Comparison of ENCODE assay signal across 9 cellular contexts in the genomic region with DNA sequence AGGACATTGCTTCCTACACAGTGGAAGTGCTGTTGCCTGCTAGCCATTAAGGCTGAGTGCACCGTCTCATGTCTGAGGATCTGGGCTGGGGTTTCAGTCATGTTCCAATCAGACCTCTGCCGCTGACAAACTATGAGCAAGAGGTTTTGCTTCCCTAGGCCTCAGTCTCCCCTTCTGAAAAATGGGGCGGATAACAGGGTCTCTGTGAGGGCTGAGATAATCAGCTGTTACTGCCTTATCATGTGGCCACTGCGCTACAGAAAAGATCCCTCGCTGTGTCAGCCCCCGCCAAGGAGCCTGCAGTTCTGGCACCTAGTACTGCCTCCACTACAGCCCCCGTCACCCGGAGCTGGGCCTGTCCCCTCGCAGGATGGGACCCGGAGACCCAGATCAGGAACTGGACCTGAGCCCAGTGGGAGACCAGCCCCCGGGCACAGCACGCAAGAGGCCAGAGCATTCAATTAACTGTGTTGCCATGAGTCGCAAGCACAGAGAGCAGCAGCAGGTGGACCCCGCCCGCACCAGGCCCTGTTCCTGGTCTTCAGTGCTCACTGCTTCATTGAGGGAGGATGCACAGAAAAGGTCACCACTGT. TPM values are rescaled to one million over a fixed set of nuclear protein-coding genes. Genes with fewer than 3 reads are reported as not detected.
A peak's percentile ranks its signal among the peaks of the same experiment; 100 is the strongest.
DNase-seq lines count a peak whose midpoint lies in the region; FAIRE-seq and TF ChIP-seq lines count a peak whose summit lies in the region.
"Had no signal": no experiment of that assay in that cellular context is flagged by ENCODE, and none has a peak within 500 bp of the region (broad histone marks: within the 10 kb centered on the region; RNA-seq: fewer than 3 reads in every experiment).

No MANE protein-coding gene starts in this region.

- peak overlapping the region; percentile 51 to 75 (median 66) for H3K4me3 ChIP-seq in breast epithelium
- H3K4me3 ChIP-seq in bronchial epithelial cell (ENCODE audit: low read depth, low read length): peak overlapping the region; percentile 45
- H3K4me3 ChIP-seq in mesenchymal stem cell (ENCODE audit: insufficient read depth in 1 of 2, low read depth in 1 of 2, low read length in 2 of 2): peak overlapping the region; percentile 62 to 78
- peak overlapping the region; percentile 58 to 65 for H3K4me3 ChIP-seq in vagina

- no peak for DNase-seq in breast epithelium (ENCODE audit: low spot score in 2 of 2)
- DNase-seq in MCF 10A (ENCODE audit: unreplicated experiment): no peak
- no peak for DNase-seq in bronchial epithelial cell (ENCODE audit: low read depth)
- DNase-seq in mesenchymal stem cell: no peak
- DNase-seq in vagina (ENCODE audit: extremely low spot score in 2 of 2): no peak
- no peak for DNase-seq in activated gamma-delta T cell treated with Interleukin-2 at 50 U/mL for 16 hours
- no peak for DNase-seq in LoVo (ENCODE audit: low spot score)
- DNase-seq in GM03348 (ENCODE audit: low spot score): no peak
- DNase-seq: activated CD8-positive, alpha-beta memory T cell treated with anti-CD3 and anti-CD28 coated beads, Interleukin-2, amount 10 ng/mL, durations not matched to agents 7 days and 5 days had no signal

- H3K79me1 ChIP-seq in mesenchymal stem cell (replicated peaks; ENCODE audit: low read length, poor library complexity, severe bottlenecking): peaks cover 25% of the 10 kb centered on the region

- H3K27me3 ChIP-seq in breast epithelium (no peaks in the 10 kb centered on the region), bronchial epithelial cell (ENCODE audit: control insufficient read depth, insufficient read depth, low read length) (no peaks in the 10 kb centered on the region), mesenchymal stem cell (ENCODE audit: control insufficient read depth in 1 of 2, insufficient read depth in 1 of 2, low read length in 2 of 2) (no peaks in the 10 kb centered on the region), vagina (no peaks in the 10 kb centered on the region)

- H3K23ac ChIP-seq in mesenchymal stem cell (ENCODE audit: low read length in 2 of 2): peak overlapping the region in 1 of 2 experiments; percentile 98

- H3K27ac ChIP-seq in breast epithelium (peak overlapping the region; percentile 92 to 94), mesenchymal stem cell (ENCODE audit: low read length, poor library complexity, severe bottlenecking) (peak overlapping the region; percentile 84), vagina (peak overlapping the region; percentile 92)

- peak overlapping the region; percentile 80 for H3K9ac ChIP-seq in mesenchymal stem cell (ENCODE audit: low read length)

- peaks cover 8% of the 10 kb centered on the region for H3K4me1 Mint-ChIP-seq in MCF 10A (ENCODE audit: insufficient read depth, unreplicated experiment)

- H2BK5ac ChIP-seq in mesenchymal stem cell (ENCODE audit: low read depth, low read length, poor library complexity, severe bottlenecking): no peak overlapping the region

- H3K27me3 Mint-ChIP-seq in MCF 10A (ENCODE audit: insufficient read depth, unreplicated experiment): no peaks in the 10 kb centered on the region
- H3K27me3 Mint-ChIP-seq: activated CD8-positive, alpha-beta memory T cell treated with anti-CD3 and anti-CD28 coated beads, Interleukin-2, amount 10 ng/mL, durations not matched to agents 7 days and 5 days had no signal

- POLR2A ChIA-PET in MCF 10A (lab: Yijun Ruan, JAX): interaction anchor here (1.6 to 2.8 kb wide), 2 partner anchors 18 to 206 kb away, joined by 9 to 40 read pairs; a partner anchor contains a TSS

- H3K36me3 ChIP-seq in breast epithelium: no peaks in the 10 kb centered on the region
- H3K36me3 ChIP-seq in bronchial epithelial cell (ENCODE audit: control insufficient read depth, insufficient read depth, low read length): peaks cover 10% of the 10 kb centered on the region
- H3K36me3 ChIP-seq in mesenchymal stem cell (ENCODE audit: control insufficient read depth in 1 of 2, insufficient read depth in 2 of 2, low read depth in 1 of 2, low read length in 2 of 2): peaks cover 31 to 54% of the 10 kb centered on the region in 2 experiments
- H3K36me3 ChIP-seq in vagina: peaks cover 0 to 7% of the 10 kb centered on the region in 2 donors

- TF ChIP-seq CTCF in breast epithelium (IDR thresholded peaks at IDR 0.05): no peak
- TF ChIP-seq CTCF in MCF 10A (IDR thresholded peaks at IDR 0.05; ENCODE audit: unreplicated experiment): no peak
- TF ChIP-seq CTCF in bronchial epithelial cell (IDR thresholded peaks at IDR 0.05; ENCODE audit: insufficient read depth, low read length, severe bottlenecking): no peak
- TF ChIP-seq CTCF in vagina (IDR thresholded peaks at IDR 0.05): no peak

- intact Hi-C loops in breast epithelium (cut with DNase I; ENCODE audit: low total_unique reads) (no loop called here), MCF 10A (cut with micrococcal nuclease) (no loop called here), vagina (cut with DNase I) (no loop called here)

- H4K8ac ChIP-seq in mesenchymal stem cell (ENCODE audit: low read length): peak overlapping the region; percentile 99

- peak overlapping the region; percentile 81 for H2AFZ ChIP-seq in mesenchymal stem cell (ENCODE audit: low read depth, low read length)

- no peak overlapping the region for H2BK15ac ChIP-seq in mesenchymal stem cell (ENCODE audit: low read depth, poor library complexity, severe bottlenecking)

- TF ChIP-seq POLR2A in breast epithelium (IDR thresholded peaks at IDR 0.05): no peak
- TF ChIP-seq POLR2A in vagina (IDR thresholded peaks at IDR 0.05): no peak

- peak overlapping the region; percentile 27 for H2AK5ac ChIP-seq in mesenchymal stem cell (ENCODE audit: low read length, severe bottlenecking)

- H3K9me3 ChIP-seq in breast epithelium: no peaks in the 10 kb centered on the region
- H3K9me3 ChIP-seq in mesenchymal stem cell (ENCODE audit: control insufficient read depth, low read length): no peaks in the 10 kb centered on the region
- no peaks in the 10 kb centered on the region for H3K9me3 ChIP-seq in vagina

- peak overlapping the region; percentile 94 for H3K18ac ChIP-seq in mesenchymal stem cell (ENCODE audit: low read depth in 1 of 2, low read length in 2 of 2)

- 94% methylated on average over 15 of the region's 15 CpGs for WGBS in mesenchymal stem cell

- peaks cover 43% of the 10 kb centered on the region for H3K36me3 Mint-ChIP-seq in MCF 10A (ENCODE audit: insufficient read depth, unreplicated experiment)

- peak overlapping the region; percentile 41 to 91 for H2BK12ac ChIP-seq in mesenchymal stem cell (ENCODE audit: low read length in 2 of 2)

- H3K4me1 ChIP-seq in breast epithelium (peaks cover 2 to 11% of the 10 kb centered on the region in 2 donors), mesenchymal stem cell (ENCODE audit: control insufficient read depth, insufficient read depth, low read depth, low read length) (peaks cover 44% of the 10 kb centered on the region), vagina (peaks cover 59% of the 10 kb centered on the region)

- peak overlapping the region; percentile 61 to 99 for H3K4ac ChIP-seq in mesenchymal stem cell (ENCODE audit: low read depth in 1 of 2, low read length in 2 of 2)

- no peaks in the 10 kb centered on the region for H3K9me3 Mint-ChIP-seq in MCF 10A (ENCODE audit: unreplicated experiment)

- FAIRE-seq in bronchial epithelial cell (lab: Jason Lieb, UNC): no peak

- peak overlapping the region; percentile 99 for H4K91ac ChIP-seq in mesenchymal stem cell (ENCODE audit: low read length)

- no peak overlapping the region for H2BK120ac ChIP-seq in mesenchymal stem cell (ENCODE audit: low read depth, low read length)

- H3K14ac ChIP-seq in mesenchymal stem cell (ENCODE audit: low read length in 2 of 2): peak overlapping the region in 1 of 2 experiments; percentile 99

- H3K4me2 ChIP-seq in mesenchymal stem cell (ENCODE audit: low read length, poor library complexity, severe bottlenecking): peak overlapping the region; percentile 87

- BruUV-seq in MCF 10A (replicated peaks; lab: Mats Ljungman, UMichigan): no TSS peak

- no peak overlapping the region for H3K4me3 Mint-ChIP-seq in MCF 10A (ENCODE audit: unreplicated experiment)
- H3K4me3 Mint-ChIP-seq: activated CD8-positive, alpha-beta memory T cell treated with anti-CD3 and anti-CD28 coated beads, Interleukin-2, amount 10 ng/mL, durations not matched to agents 7 days and 5 days had no signal

- CTCF ChIA-PET in MCF 10A (lab: Yijun Ruan, JAX): no interaction called here

- H3K27ac Mint-ChIP-seq in MCF 10A (ENCODE audit: low read depth, unreplicated experiment): no peak overlapping the region
- H3K27ac Mint-ChIP-seq: activated CD8-positive, alpha-beta memory T cell treated with anti-CD3 and anti-CD28 coated beads, Interleukin-2, amount 10 ng/mL, durations not matched to agents 7 days and 5 days had no signal

RNA-seq across cellular contexts. Expression of a gene that starts 3.0 kb away (rescaled TPM):
- total RNA-seq in breast epithelium: 10 to 100 TPM; 31.0 to 69.2 (median 57.7) TPM
- 70.7 and 90.3 TPM in 2 replicates for total RNA-seq in MCF 10A (2022)
- total RNA-seq in bronchial epithelial cell: 26.8 and 37.9 TPM in 2 replicates
- 46.8 TPM for polyA plus RNA-seq in mesenchymal stem cell (2013, experiment 1 of 2)
- 44.2 TPM for polyA plus RNA-seq in mesenchymal stem cell (2013, experiment 2 of 2)
- total RNA-seq in vagina: 40.3 TPM

RNA-seq across cellular contexts. Expression of a gene that starts 6.8 kb away (rescaled TPM):
- total RNA-seq in breast epithelium: 10 to 100 TPM; 11.9 to 13.8 (median 12.5) TPM
- total RNA-seq in MCF 10A (2022): 74.7 and 79.2 TPM in 2 replicates
- total RNA-seq in bronchial epithelial cell: 3.7 and 7.4 TPM in 2 replicates
- polyA plus RNA-seq in mesenchymal stem cell (2013, experiment 1 of 2): 107 TPM
- 104 TPM for polyA plus RNA-seq in mesenchymal stem cell (2013, experiment 2 of 2)
- total RNA-seq in vagina: 16.9 TPM

RNA-seq across cellular contexts. Expression of a gene that starts 7.1 kb away (rescaled TPM):
- total RNA-seq in breast epithelium: 10 to 100 TPM; 21.0 to 31.8 (median 30.4) TPM
- 25.2 and 25.5 TPM in 2 replicates for total RNA-seq in MCF 10A (2022)
- 2.1 and 3.1 TPM in 2 replicates for total RNA-seq in bronchial epithelial cell
- 51.0 TPM for polyA plus RNA-seq in mesenchymal stem cell (2013, experiment 1 of 2)
- polyA plus RNA-seq in mesenchymal stem cell (2013, experiment 2 of 2): 50.4 TPM
- total RNA-seq in vagina: 34.9 TPM

RNA-seq across cellular contexts. Expression of a gene that starts 19.4 kb away (rescaled TPM):
- total RNA-seq in breast epithelium (10 to 100 TPM; 45.1 to 95.0 (median 90.3) TPM), MCF 10A (2022) (68.5 and 78.8 TPM in 2 replicates), bronchial epithelial cell (20.5 and 23.6 TPM in 2 replicates), vagina (109 TPM)
- 141 TPM for polyA plus RNA-seq in mesenchymal stem cell (2013, experiment 1 of 2)
- polyA plus RNA-seq in mesenchymal stem cell (2013, experiment 2 of 2): 146 TPM

RNA-seq across cellular contexts. Expression of a gene that starts 26.3 kb away (rescaled TPM):
- total RNA-seq in breast epithelium: 1 to 10 TPM in 1 of 3 donors, under 1 TPM in 2; 0.48 to 2.2 (median 0.66) TPM
- 0.37 TPM in 1 of 2 replicates, not detected in the other for total RNA-seq in MCF 10A (2022)
- total RNA-seq in bronchial epithelial cell: under 0.01 and 0.26 TPM in 2 replicates
- polyA plus RNA-seq in mesenchymal stem cell (2013, experiment 1 of 2): 0.36 TPM
- polyA plus RNA-seq in mesenchymal stem cell (2013, experiment 2 of 2): 0.30 TPM
- not detected for total RNA-seq in vagina
